13 cellular contexts compared by ENCODE assay signal in genomic region chr7:112495156-112495788, GRCh38. TPM values are rescaled to one million over a fixed set of nuclear protein-coding genes. Genes with fewer than 3 reads are reported as not detected.
A peak's percentile ranks its signal among the peaks of the same experiment; 100 is the strongest.
DNase-seq lines count a peak whose midpoint lies in the region; ATAC-seq and TF ChIP-seq lines count a peak whose summit lies in the region.
"Had no signal": no experiment of that assay in that cellular context is flagged by ENCODE, and none has a peak within 500 bp of the region (broad histone marks: within the 10 kb centered on the region; RNA-seq: fewer than 3 reads in every experiment).

No MANE protein-coding gene starts in this region.

- no peak overlapping the region for H2BK15ac ChIP-seq in mesenchymal stem cell (ENCODE audit: low read depth, poor library complexity, severe bottlenecking)

- H3K27me3 ChIP-seq in OCI-LY3 (ENCODE audit: low read depth, low read length) = no peaks in the 10 kb centered on the region; the same call in 1 of the 2 replicates
- H3K27me3 ChIP-seq in mesenchymal stem cell (ENCODE audit: control insufficient read depth in 1 of 2, insufficient read depth in 1 of 2, low read length in 2 of 2) = no peaks in the 10 kb centered on the region
- H3K27me3 ChIP-seq in tibial nerve = no peaks in the 10 kb centered on the region

- H3K4me3 ChIP-seq in OCI-LY3 (ENCODE audit: low read length) (no peak overlapping the region), mesenchymal stem cell (ENCODE audit: insufficient read depth in 1 of 2, low read depth in 1 of 2, low read length in 2 of 2) (peak overlapping the region in 1 of 2 experiments; percentile 0), tibial nerve (no peak overlapping the region)
- H3K4me3 ChIP-seq: PC-9 had no signal

- no peak overlapping the region for H3K23ac ChIP-seq in mesenchymal stem cell (ENCODE audit: low read length in 2 of 2)

- no peaks in the 10 kb centered on the region for H3K79me1 ChIP-seq in mesenchymal stem cell (replicated peaks; ENCODE audit: low read length, poor library complexity, severe bottlenecking)

- H3K36me3 ChIP-seq in OCI-LY3 (replicated peaks; ENCODE audit: low read depth, low read length) (peaks cover 1% of the 10 kb centered on the region), mesenchymal stem cell (ENCODE audit: control insufficient read depth in 1 of 2, insufficient read depth in 2 of 2, low read depth in 1 of 2, low read length in 2 of 2) (peaks cover 0 to 3% of the 10 kb centered on the region in 2 experiments), tibial nerve (peaks cover 0 to 1% (median 0%) of the 10 kb centered on the region in 3 donors)

- H2BK120ac ChIP-seq in mesenchymal stem cell (ENCODE audit: low read depth, low read length) = no peak overlapping the region

- no peak for TF ChIP-seq EP300 in tibial nerve (IDR thresholded peaks at IDR 0.05)

- no peak overlapping the region for H4K91ac ChIP-seq in mesenchymal stem cell (ENCODE audit: low read length)

- H3K4me1 ChIP-seq in OCI-LY3 (ENCODE audit: low read length) = peaks cover 40% of the 10 kb centered on the region
- H3K4me1 ChIP-seq in mesenchymal stem cell (ENCODE audit: control insufficient read depth, insufficient read depth, low read depth, low read length) = no peaks in the 10 kb centered on the region
- peaks cover 0 to 15% (median 6%) of the 10 kb centered on the region in 4 donors for H3K4me1 ChIP-seq in tibial nerve

- no peaks in the 10 kb centered on the region for H4K20me1 ChIP-seq in OCI-LY3 (ENCODE audit: insufficient read depth, low read length)

- DNase-seq in caudate nucleus (lab: John Stamatoyannopoulos, UW) (no peak), mesenchymal stem cell (no peak), tibial nerve (ENCODE audit: low spot score in 2 of 2) (no peak), AG08395 (ENCODE audit: low spot score) (no peak)
- DNase-seq: GF-D8, NCI-H187 treated with DMSO at 0.1 percent for 48 hours, SIG-M5 had no signal

- H4K8ac ChIP-seq in mesenchymal stem cell (ENCODE audit: low read length) = no peak overlapping the region

- H3K9me3 ChIP-seq in OCI-LY3 (ENCODE audit: insufficient read depth, low read length) = no peaks in the 10 kb centered on the region
- H3K9me3 ChIP-seq in mesenchymal stem cell (ENCODE audit: control insufficient read depth, low read length) = no peaks in the 10 kb centered on the region
- no peaks in the 10 kb centered on the region for H3K9me3 ChIP-seq in tibial nerve

- no peak overlapping the region for H3K4ac ChIP-seq in mesenchymal stem cell (ENCODE audit: low read depth in 1 of 2, low read length in 2 of 2)

- H3K14ac ChIP-seq in mesenchymal stem cell (ENCODE audit: low read length in 2 of 2) = no peak overlapping the region

- H2BK12ac ChIP-seq in mesenchymal stem cell (ENCODE audit: low read length in 2 of 2) = no peak overlapping the region

- H3K27ac ChIP-seq in OCI-LY3 (ENCODE audit: low read length) (no peak overlapping the region), caudate nucleus (ENCODE audit: low read depth, low read length) (peak overlapping the region; percentile 9), mesenchymal stem cell (ENCODE audit: low read length, poor library complexity, severe bottlenecking) (no peak overlapping the region), tibial nerve (peak overlapping the region in 3 of 4 donors; percentile 41 to 78 (median 61))
- H3K27ac ChIP-seq: HL-60, PC-9 had no signal

- no peak for TF ChIP-seq POLR2A in tibial nerve (IDR thresholded peaks at IDR 0.05)

- no peak overlapping the region for H2BK5ac ChIP-seq in mesenchymal stem cell (ENCODE audit: low read depth, low read length, poor library complexity, severe bottlenecking)

- 100% methylated on average over 1 of the region's 2 CpGs for WGBS in mesenchymal stem cell
- WGBS in tibial nerve, 2 donors = 40 to 43% methylated on average over 2 of the region's 2 CpGs

- H2AK5ac ChIP-seq in mesenchymal stem cell (ENCODE audit: low read length, severe bottlenecking) = no peak overlapping the region

- H3K9ac ChIP-seq in OCI-LY3 (ENCODE audit: low read length) = no peak overlapping the region
- peak overlapping the region; percentile 38 for H3K9ac ChIP-seq in mesenchymal stem cell (ENCODE audit: low read length)

- H2AFZ ChIP-seq in OCI-LY3 (ENCODE audit: low read depth, low read length) = no peak overlapping the region
- no peak overlapping the region for H2AFZ ChIP-seq in mesenchymal stem cell (ENCODE audit: low read depth, low read length)
- H2AFZ ChIP-seq: PC-9 had no signal

- no peaks in the 10 kb centered on the region for H3K79me2 ChIP-seq in OCI-LY3 (ENCODE audit: low read length)

- H3K18ac ChIP-seq in mesenchymal stem cell (ENCODE audit: low read depth in 1 of 2, low read length in 2 of 2) = no peak overlapping the region

- no peak for TF ChIP-seq CTCF in OCI-LY3 (IDR thresholded peaks at IDR 0.05; ENCODE audit: low read depth, low read length)
- TF ChIP-seq CTCF in tibial nerve (IDR thresholded peaks at IDR 0.05) = no peak

- no peak for ATAC-seq in GM21717 (IDR thresholded peaks at IDR 0.05; ENCODE audit: unreplicated experiment)
- no peak for ATAC-seq in GM18870 (IDR thresholded peaks at IDR 0.05; ENCODE audit: unreplicated experiment)

- peak overlapping the region; percentile 41; the same call in 1 of the 2 replicates for H3K4me2 ChIP-seq in OCI-LY3 (ENCODE audit: low read length)
- no peak overlapping the region for H3K4me2 ChIP-seq in mesenchymal stem cell (ENCODE audit: low read length, poor library complexity, severe bottlenecking)
- H3K4me2 ChIP-seq: PC-9 had no signal

RNA-seq across cellular contexts. Expression of gene LSMEM1, which starts 14.5 kb away (rescaled TPM):
- polyA plus RNA-seq in mesenchymal stem cell (2013, experiment 1 of 2) = 0.50 TPM
- 1.0 TPM for polyA plus RNA-seq in mesenchymal stem cell (2013, experiment 2 of 2)
- total RNA-seq in tibial nerve = 1 to 10 TPM in 3 of 4 donors, under 1 TPM in 1; 0.78 to 5.4 (median 2.2) TPM
- total RNA-seq: HT-29 had no signal

RNA-seq across cellular contexts. Expression of gene IFRD1, which starts 45.0 kb away (rescaled TPM):
- polyA plus RNA-seq in mesenchymal stem cell (2013, experiment 1 of 2) = 25.6 TPM
- 26.0 TPM for polyA plus RNA-seq in mesenchymal stem cell (2013, experiment 2 of 2)
- total RNA-seq in tibial nerve = 100 to 1,000 TPM in 2 of 4 donors, 10 to 100 TPM in 2; 85.2 to 116 (median 102) TPM

Comparison
In these comparisons a context has a peak if more than half of its experiments do, and no peak if none do; other contexts are left out.
1. H3K27ac ChIP-seq: peak in caudate nucleus (single experiment) and tibial nerve (3 of 4); none in OCI-LY3 (single experiment) and mesenchymal stem cell (single experiment).